Comparison of ENCODE assay signal across 8 cellular contexts in genomic region chr2:159939946-159940345, GRCh38. TPM values are rescaled to one million over a fixed set of nuclear protein-coding genes. Genes with fewer than 3 reads are reported as not detected.
DNase-seq lines count a peak whose midpoint lies in the region; ATAC-seq and TF ChIP-seq lines count a peak whose summit lies in the region.

No MANE protein-coding gene starts in this region.

- H3K36me3 ChIP-seq in lower lobe of right lung: no peaks in the 10 kb centered on the region

- H3K27ac Mint-ChIP-seq in activated naive CD4-positive, alpha-beta T cell treated with anti-CD3 and anti-CD28 coated beads, Interleukin-2, amount 10 ng/mL, durations not matched to agents 7 days and 5 days: no peak overlapping the region

- no peaks in the 10 kb centered on the region for H3K9me3 Mint-ChIP-seq in activated naive CD4-positive, alpha-beta T cell treated with anti-CD3 and anti-CD28 coated beads, Interleukin-2, amount 10 ng/mL, durations not matched to agents 7 days and 5 days

- H3K4me3 Mint-ChIP-seq in activated naive CD4-positive, alpha-beta T cell treated with anti-CD3 and anti-CD28 coated beads, Interleukin-2, amount 10 ng/mL, durations not matched to agents 7 days and 5 days: no peak overlapping the region

- DNase-seq in GM12864 (ENCODE audit: low read depth) (no peak), SW480 (ENCODE audit: low spot score) (peak; percentile 36), lower lobe of right lung (no peak), LoVo (ENCODE audit: low spot score) (no peak), T-helper 9 cell (no peak)
- no peak for DNase-seq in activated naive CD4-positive, alpha-beta T cell treated with anti-CD3 and anti-CD28 coated beads, Interleukin-2, amount 10 ng/mL, durations not matched to agents 7 days and 5 days

- ATAC-seq in GM21423 (IDR thresholded peaks at IDR 0.05; ENCODE audit: unreplicated experiment) (peak; percentile 83), HG03571 (IDR thresholded peaks at IDR 0.05; ENCODE audit: unreplicated experiment) (peak; percentile 62), lower lobe of right lung (no peak)

- no peaks in the 10 kb centered on the region for H3K36me3 Mint-ChIP-seq in activated naive CD4-positive, alpha-beta T cell treated with anti-CD3 and anti-CD28 coated beads, Interleukin-2, amount 10 ng/mL, durations not matched to agents 7 days and 5 days

- no peak overlapping the region for H3K27ac ChIP-seq in lower lobe of right lung

- TF ChIP-seq CTCF in GM12864 (IDR thresholded peaks at IDR 0.05; ENCODE audit: low read depth, low read length, missing control alignments): peak; percentile 51
- TF ChIP-seq CTCF in lower lobe of right lung (IDR thresholded peaks at IDR 0.05): peak; percentile 18

- intact Hi-C loops in lower lobe of right lung (cut with DNase I): no loop called here

- no peaks in the 10 kb centered on the region for H3K9me3 ChIP-seq in lower lobe of right lung

- H3K27me3 Mint-ChIP-seq in activated naive CD4-positive, alpha-beta T cell treated with anti-CD3 and anti-CD28 coated beads, Interleukin-2, amount 10 ng/mL, durations not matched to agents 7 days and 5 days: no peaks in the 10 kb centered on the region

- H3K4me1 Mint-ChIP-seq in activated naive CD4-positive, alpha-beta T cell treated with anti-CD3 and anti-CD28 coated beads, Interleukin-2, amount 10 ng/mL, durations not matched to agents 7 days and 5 days: no peaks in the 10 kb centered on the region

- CTCF ChIA-PET in activated naive CD4-positive, alpha-beta T cell treated with anti-CD3 and anti-CD28 coated beads, Interleukin-2, amount 10 ng/mL, durations not matched to agents 7 days and 5 days (lab: Charles Lee): interaction anchor here (1.1 kb wide), 1 partner anchor 19 kb away, joined by 4 read pairs; no protein-coding TSS in a partner anchor

- no peak overlapping the region for H3K4me3 ChIP-seq in GM12864 (ENCODE audit: low read depth, low read length)
- H3K4me3 ChIP-seq in lower lobe of right lung: no peak overlapping the region

- no peaks in the 10 kb centered on the region for H3K27me3 ChIP-seq in lower lobe of right lung (ENCODE audit: low read depth)

- H3K4me1 ChIP-seq in lower lobe of right lung: no peaks in the 10 kb centered on the region

RNA-seq across cellular contexts. Expression of gene LY75, which starts 35.4 kb away (rescaled TPM):
- 13.2 TPM for total RNA-seq in lower lobe of right lung

Comparison
In these comparisons a context has a peak if more than half of its experiments do, and no peak if none do; other contexts are left out.
1. ATAC-seq: peak in GM21423 (single experiment) and HG03571 (single experiment); none in lower lobe of right lung (0 of 2).